In the genomic region with DNA sequence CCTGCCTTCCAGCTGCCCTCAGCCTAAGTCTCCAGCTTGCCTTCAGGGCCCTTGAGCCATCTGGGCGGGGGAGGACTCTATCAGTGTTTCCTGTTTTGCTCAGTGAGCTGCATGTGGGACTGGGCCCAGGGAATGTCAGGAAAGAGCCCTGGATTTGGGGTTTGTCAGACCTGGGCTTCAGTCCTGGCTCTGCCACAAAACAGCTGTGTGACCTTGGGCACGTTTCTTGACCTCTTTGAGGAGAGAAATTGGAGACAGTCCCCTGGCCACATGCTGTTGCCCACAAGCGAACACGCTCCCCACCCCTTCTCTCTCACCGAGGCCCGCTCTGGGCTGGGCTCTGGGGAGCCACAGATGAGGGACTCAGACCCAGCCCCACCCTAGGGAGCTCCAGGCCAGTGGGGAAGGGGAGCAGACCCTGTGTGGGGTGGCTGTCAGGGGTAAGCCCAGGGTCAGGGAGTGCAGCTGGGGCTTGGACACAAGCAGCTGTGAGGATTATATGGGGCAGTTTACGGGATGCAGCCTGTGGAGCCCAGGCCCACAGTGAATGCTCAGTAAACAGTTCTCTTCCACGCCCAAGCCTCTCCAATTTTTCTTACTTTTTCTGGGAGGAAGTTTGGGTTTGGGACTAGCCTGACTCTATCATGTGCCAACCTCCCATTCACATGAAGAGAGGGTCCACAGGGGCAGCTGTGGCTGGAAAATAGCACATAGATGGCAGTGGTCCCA, we compare ENCODE assay signal across 10 cellular contexts. TPM values are rescaled to one million over a fixed set of nuclear protein-coding genes. Genes with fewer than 3 reads are reported as not detected.
DNase-seq lines count a peak whose midpoint lies in the region; ATAC-seq and TF ChIP-seq lines count a peak whose summit lies in the region.
"Had no signal": no experiment of that assay in that cellular context is flagged by ENCODE, and none has a peak within 500 bp of the region (broad histone marks: within the 10 kb centered on the region; RNA-seq: fewer than 3 reads in every experiment).

No MANE protein-coding gene starts in this region.

- peaks cover 0 to 18% of the 10 kb centered on the region in 2 donors for H3K4me1 ChIP-seq in right atrium auricular region
- H3K4me1 ChIP-seq in gastrocnemius medialis, result peaks cover 0 to 7% of the 10 kb centered on the region in 2 donors
- H3K4me1 ChIP-seq in spleen, result peaks cover 0 to 30% (median 3%) of the 10 kb centered on the region in 6 donors

- peak; percentile 82 for DNase-seq in H7
- DNase-seq in WERI-Rb-1, result peak; percentile 54
- peak; percentile 72 for DNase-seq in right atrium auricular region (ENCODE audit: low spot score)
- peak; percentile 20 to 63 for DNase-seq in gastrocnemius medialis
- DNase-seq in SKM-1 (lab: John Stamatoyannopoulos, UW; ENCODE audit: unreplicated experiment), result no peak
- DNase-seq in activated naive CD4-positive, alpha-beta T cell treated with Interleukin-2 at 50 U/mL for 16 hours, result no peak
- DNase-seq in spleen, result no peak
- DNase-seq in dorsolateral prefrontal cortex, result no peak
- DNase-seq: naive thymus-derived CD4-positive, alpha-beta T cell had no signal

- no peaks in the 10 kb centered on the region for H3K9me3 ChIP-seq in WERI-Rb-1 (ENCODE audit: severe bottlenecking)
- no peaks in the 10 kb centered on the region for H3K9me3 ChIP-seq in right atrium auricular region
- H3K9me3 ChIP-seq in gastrocnemius medialis, result no peaks in the 10 kb centered on the region
- no peaks in the 10 kb centered on the region for H3K9me3 ChIP-seq in spleen

- intact Hi-C loops in gastrocnemius medialis (cut with DNase I; ENCODE audit: low total_unique reads), result no loop called here
- intact Hi-C loops in spleen (cut with DNase I; ENCODE audit: low total_unique reads), result no loop called here
- intact Hi-C loops in dorsolateral prefrontal cortex (cut with DNase I), result no loop called here

- TF ChIP-seq POLR2A in gastrocnemius medialis (IDR thresholded peaks at IDR 0.05) (no peak), spleen (IDR thresholded peaks at IDR 0.05) (no peak)

- H3K4me3 ChIP-seq in H7 (ENCODE audit: insufficient read depth, low read depth, low read length) (no peak overlapping the region), WERI-Rb-1 (ENCODE audit: low read depth, low read length) (no peak overlapping the region), right atrium auricular region (no peak overlapping the region), gastrocnemius medialis (no peak overlapping the region), spleen (no peak overlapping the region), dorsolateral prefrontal cortex (no peak overlapping the region)

- TF ChIP-seq CTCF in WERI-Rb-1 (IDR thresholded peaks at IDR 0.05; ENCODE audit: low read depth, low read length) (no peak), right atrium auricular region (IDR thresholded peaks at IDR 0.05) (no peak), gastrocnemius medialis (IDR thresholded peaks at IDR 0.05 in 4 of 5, conservative IDR thresholded peaks at IDR 0.05 in 1 of 5) (no peak), spleen (IDR thresholded peaks at IDR 0.05 in 8 of 11, conservative IDR thresholded peaks at IDR 0.05 in 3 of 11) (no peak), dorsolateral prefrontal cortex (IDR thresholded peaks at IDR 0.05 in 54 of 56, conservative IDR thresholded peaks at IDR 0.05 in 2 of 56; ENCODE audit: low read depth in 1 of 56, partially characterized antibody in 56 of 56) (no peak)

- peak; percentile 71 to 79 for ATAC-seq in gastrocnemius medialis
- ATAC-seq: naive thymus-derived CD4-positive, alpha-beta T cell had no signal

- H3K27me3 ChIP-seq in H7 (ENCODE audit: control insufficient read depth, insufficient read depth, low read length) (no peaks in the 10 kb centered on the region), WERI-Rb-1 (ENCODE audit: insufficient read depth, low read depth, severe bottlenecking) (no peaks in the 10 kb centered on the region), right atrium auricular region (no peaks in the 10 kb centered on the region), gastrocnemius medialis (peaks cover 7 to 12% (median 7%) of the 10 kb centered on the region in 3 donors), spleen (replicated peaks in 1 of 7) (peaks cover 0 to 31% (median 13%) of the 10 kb centered on the region in 7 donors), dorsolateral prefrontal cortex (peaks cover 0 to 17% (median 4%) of the 10 kb centered on the region in 45 donors)

- no peaks in the 10 kb centered on the region for H3K36me3 ChIP-seq in H7 (replicated peaks; ENCODE audit: control insufficient read depth, insufficient read depth, low read length)
- H3K36me3 ChIP-seq in WERI-Rb-1, result peaks cover 37% of the 10 kb centered on the region
- no peaks in the 10 kb centered on the region for H3K36me3 ChIP-seq in right atrium auricular region
- no peaks in the 10 kb centered on the region for H3K36me3 ChIP-seq in gastrocnemius medialis
- H3K36me3 ChIP-seq in spleen, result no peaks in the 10 kb centered on the region

- in situ Hi-C loops in gastrocnemius medialis (cut with MboI; ENCODE audit: low sequenced_read_pairs in 4 of 4), result no loop called here

- peak overlapping the region; percentile 48 for H3K27ac ChIP-seq in WERI-Rb-1
- H3K27ac ChIP-seq in right atrium auricular region, result peak overlapping the region; percentile 35 to 54
- peak overlapping the region; percentile 28 to 55 (median 42) for H3K27ac ChIP-seq in gastrocnemius medialis
- H3K27ac ChIP-seq in spleen, result peak overlapping the region in 4 of 8 donors; percentile 21 to 66 (median 40)
- peak overlapping the region in 1 of 59 donors; percentile 18 for H3K27ac ChIP-seq in dorsolateral prefrontal cortex

- WGBS in spleen, 5 donors, result 52 to 67% (median 64%) methylated on average over 7 to 8 of the region's 8 CpGs

RNA-seq across cellular contexts. Expression of gene MYO7A, which starts 12.3 kb away (rescaled TPM):
- total RNA-seq in H7 (2014; rRNA removed; shearing (Covaris generic)), result 1.8 and 2.2 TPM in 2 replicates
- total RNA-seq in right atrium auricular region (1 to 10 TPM; 1.4 to 5.0 TPM), gastrocnemius medialis (1 to 10 TPM; 1.6 to 3.5 (median 2.1) TPM), spleen (100 to 1,000 TPM in 1 of 7 donors, 10 to 100 TPM in 6; 27.2 to 147 (median 61.0) TPM), dorsolateral prefrontal cortex (10 to 100 TPM in 27 of 120 experiments, 1 to 10 TPM in 93; 3.4 to 21.5 (median 7.7) TPM)
- polyA plus RNA-seq in spleen, result 10 to 100 TPM in 2 of 3 donors, 1 to 10 TPM in 1; 3.5 to 14.3 (median 11.3) TPM
- polyA plus RNA-seq: naive thymus-derived CD4-positive, alpha-beta T cell had no signal

RNA-seq across cellular contexts. Expression of gene OMP, which starts 37.8 kb away (rescaled TPM):
- total RNA-seq in H7 (2014; rRNA removed; shearing (Covaris generic)), result not detected in 2 replicates
- total RNA-seq in right atrium auricular region (not detected), gastrocnemius medialis (not detected), spleen (under 1 TPM in 1 of 7 donors, not detected in 6; 0.64 TPM), dorsolateral prefrontal cortex (1 to 10 TPM in 58 of 120 experiments, under 1 TPM in 3, not detected in 59; 0.86 to 4.4 (median 1.8) TPM)
- polyA plus RNA-seq in spleen, result under 1 TPM in 1 of 3 donors, not detected in 2; 0.51 TPM
- total RNA-seq: G401 had no signal
- polyA plus RNA-seq: naive thymus-derived CD4-positive, alpha-beta T cell had no signal

Comparison
In these comparisons a context has a peak if more than half of its experiments do, and no peak if none do; other contexts are left out.
1. DNase-seq: peak in H7 (single experiment), WERI-Rb-1 (single experiment), right atrium auricular region (single experiment) and gastrocnemius medialis (2 of 2); none in SKM-1 (single experiment), activated naive CD4-positive, alpha-beta T cell treated with Interleukin-2 at 50 U/mL for 16 hours (single experiment), spleen (single experiment) and dorsolateral prefrontal cortex (0 of 10).